In the genomic region with DNA sequence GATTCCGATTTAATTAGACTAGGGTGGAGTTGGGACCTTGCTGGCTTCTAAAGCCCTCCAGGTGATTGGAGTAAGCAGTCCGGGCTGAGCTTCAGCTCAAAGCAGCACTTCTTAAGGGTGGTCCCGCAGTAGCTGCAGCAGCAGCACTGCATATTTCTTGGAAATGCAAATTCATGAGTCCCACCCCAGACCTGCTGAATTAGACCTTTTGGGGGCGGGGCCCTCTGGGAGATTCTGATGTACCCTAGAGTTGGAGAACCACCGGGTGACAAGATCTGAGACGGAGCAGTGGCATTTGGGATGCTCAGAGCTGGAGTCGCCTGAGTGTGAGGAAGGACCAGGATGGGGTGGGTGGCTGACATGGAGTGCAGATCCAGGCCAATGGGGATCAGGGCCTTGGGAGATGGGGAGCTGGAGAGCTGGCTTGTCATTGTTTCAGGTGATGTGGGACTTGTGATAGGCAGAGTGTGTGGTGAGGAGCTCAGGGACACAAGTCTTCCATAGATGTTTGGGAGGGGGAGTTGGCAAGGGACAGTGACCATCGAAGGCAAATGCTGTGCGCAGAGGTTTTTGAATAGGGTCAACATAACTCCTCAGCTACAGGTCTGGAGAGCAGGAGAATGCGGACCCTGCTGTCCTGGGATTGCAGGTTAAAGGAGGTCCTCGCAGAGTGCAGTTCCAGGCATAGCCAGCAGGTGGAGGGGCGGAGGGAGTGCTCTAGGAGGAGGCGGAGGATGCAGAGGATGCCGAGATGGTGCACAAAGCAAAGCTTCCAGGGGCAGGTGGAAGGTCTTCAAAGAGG, we compare ENCODE assay signal across 8 cellular contexts.
DNase-seq lines count a peak whose midpoint lies in the region; ATAC-seq and TF ChIP-seq lines count a peak whose summit lies in the region.

No MANE protein-coding gene starts in this region.

- H3K27me3 ChIP-seq in gastroesophageal sphincter = peaks cover 7% of the 10 kb centered on the region

- peak; percentile 57 for DNase-seq in ACHN
- peak; percentile 86 for DNase-seq in GM13976 (ENCODE audit: low spot score)
- peak; percentile 18 for DNase-seq in NOMO-1 treated with DMSO at 0.1 percent for 48 hours (lab: John Stamatoyannopoulos, UW; ENCODE audit: unreplicated experiment)
- peak; percentile 75 to 76 for DNase-seq in activated T-cell treated with anti-CD3 and anti-CD28 coated beads, Interleukin-2, amount 50 U/mL, for 48 hours
- DNase-seq in pons (ENCODE audit: low spot score) = peak; percentile 37

- no peak for TF ChIP-seq POLR2A in gastroesophageal sphincter (IDR thresholded peaks at IDR 0.05)

- WGBS in gastroesophageal sphincter (ENCODE audit: low coverage in 1 of 2), 2 donors = 16 to 37% methylated on average over 5 to 8 of the region's 14 CpGs

- peak; percentile 63 for TF ChIP-seq CTCF in GM13976 (IDR thresholded peaks at IDR 0.05; ENCODE audit: borderline replicate concordance, control extremely low read depth, extremely low read depth, insufficient read depth, missing control alignments)
- TF ChIP-seq CTCF in gastroesophageal sphincter (IDR thresholded peaks at IDR 0.05) = peak; percentile 51 to 76 (median 66)

- no peak overlapping the region for H3K27ac ChIP-seq in gastroesophageal sphincter

- in situ Hi-C loops in ACHN (cut with HindIII; ENCODE audit: low pct_ligation_motif_present, low pct_unique_long_range_greater_than_20kb, low sequenced_read_pairs) (no loop called here), GM13976 (cut with MboI; ENCODE audit: low sequenced_read_pairs, unreplicated experiment) (no loop called here)

- H3K36me3 ChIP-seq in gastroesophageal sphincter = no peaks in the 10 kb centered on the region

- no peaks in the 10 kb centered on the region for H3K4me1 ChIP-seq in gastroesophageal sphincter

- H3K9me3 ChIP-seq in gastroesophageal sphincter = peaks cover 0 to 5% (median 0%) of the 10 kb centered on the region in 3 donors

- ATAC-seq in HG03159 (IDR thresholded peaks at IDR 0.05; ENCODE audit: unreplicated experiment) (peak; percentile 89), gastroesophageal sphincter (peak; percentile 22), HG03135 (IDR thresholded peaks at IDR 0.05; ENCODE audit: unreplicated experiment) (no peak)

- TF ChIP-seq EP300 in gastroesophageal sphincter (IDR thresholded peaks at IDR 0.05) = no peak

- H3K4me3 ChIP-seq in gastroesophageal sphincter = no peak overlapping the region

Comparison
In these comparisons a context has a peak if more than half of its experiments do, and no peak if none do; other contexts are left out.
1. DNase-seq: peak in every context shown above with its lines; median percentile 86 in GM13976; 76 in activated T-cell treated with anti-CD3 and anti-CD28 coated beads, Interleukin-2, amount 50 U/mL, for 48 hours; 57 in ACHN; 37 in pons; 18 in NOMO-1 treated with DMSO at 0.1 percent for 48 hours.